In genomic region chr6:110876170-110876773, GRCh38 we compare ENCODE assay signal across 8 cellular contexts. TPM values are rescaled to one million over a fixed set of nuclear protein-coding genes. Genes with fewer than 3 reads are reported as not detected.
DNase-seq lines count a peak whose midpoint lies in the region; ATAC-seq and TF ChIP-seq lines count a peak whose summit lies in the region.

No MANE protein-coding gene starts in this region.

- 1 to 2% (median 2%) methylated on average over 28 to 29 of the region's 29 CpGs for WGBS in ovary, 3 donors

- no peaks in the 10 kb centered on the region for H3K27me3 ChIP-seq in H7 (ENCODE audit: control insufficient read depth, insufficient read depth, low read length)
- H3K27me3 ChIP-seq in SU-DHL-6 (ENCODE audit: low read length): no peaks in the 10 kb centered on the region
- H3K27me3 ChIP-seq in cardiac muscle cell: no peaks in the 10 kb centered on the region
- H3K27me3 ChIP-seq in ovary: no peaks in the 10 kb centered on the region
- no peaks in the 10 kb centered on the region for H3K27me3 ChIP-seq in tibial artery

- peaks cover 40% of the 10 kb centered on the region for H4K20me1 ChIP-seq in SU-DHL-6 (ENCODE audit: low read depth, low read length)

- H3F3A ChIP-seq in SU-DHL-6 (ENCODE audit: insufficient read depth): peaks cover 24% of the 10 kb centered on the region; the same call in 1 of the 2 replicates

- DNase-seq in H7 (peak; percentile 86), MV-4-11 (lab: John Stamatoyannopoulos, UW) (peak; percentile 71), cardiac muscle cell (ENCODE audit: low read depth in 1 of 2, low spot score in 1 of 2) (peak; percentile 93 to 94), ovary (peak; percentile 77 to 87 (median 81)), tibial artery (peak; percentile 92 to 95)
- DNase-seq in activated naive CD8-positive, alpha-beta T cell treated with anti-CD3 and anti-CD28 coated beads, Interleukin-2, amount 50 U/mL, for 24 hours: peak; percentile 71

- peak overlapping the region; percentile 97 for H3K27ac Mint-ChIP-seq in activated naive CD8-positive, alpha-beta T cell treated with anti-CD3 and anti-CD28 coated beads, Interleukin-2, amount 50 U/mL, for 24 hours

- intact Hi-C loops in ovary (cut with DNase I): loop anchor here in 2 of 4 donors (10.0 kb wide), 2 partner anchors 61 to 79 kb away; partner anchors contain the start of genes CDK19 (in 1 of the 2) and GTF3C6 (in 1 of the 2)
- intact Hi-C loops in tibial artery (cut with DNase I; ENCODE audit: low total_unique reads): loop anchor here (5.0 to 10.0 kb wide), 4 partner anchors 79 to 1181 kb away; partner anchors contain the start of genes AK9, FIG4, GTF3C6 and RPF2

- TF ChIP-seq CTCF in SU-DHL-6 (IDR thresholded peaks at IDR 0.05; ENCODE audit: insufficient read depth, low read length, poor library complexity, severe bottlenecking) (no peak), cardiac muscle cell (IDR thresholded peaks at IDR 0.05; ENCODE audit: low read depth, low read length) (no peak), ovary (IDR thresholded peaks at IDR 0.05) (no peak), tibial artery (IDR thresholded peaks at IDR 0.05) (no peak)

- H3K9me3 Mint-ChIP-seq in activated naive CD8-positive, alpha-beta T cell treated with anti-CD3 and anti-CD28 coated beads, Interleukin-2, amount 50 U/mL, for 24 hours: no peaks in the 10 kb centered on the region

- H3K4me1 ChIP-seq in ES-I3 (ENCODE audit: insufficient read depth, low read length) (peaks cover 25% of the 10 kb centered on the region), cardiac muscle cell (ENCODE audit: low read depth) (peaks cover 41% of the 10 kb centered on the region), ovary (ENCODE audit: insufficient read depth) (peaks cover 11% of the 10 kb centered on the region), tibial artery (peaks cover 0 to 48% (median 19%) of the 10 kb centered on the region in 4 donors)

- H3K9me3 ChIP-seq in ES-I3 (ENCODE audit: control insufficient read depth, insufficient read depth, low read length): no peaks in the 10 kb centered on the region
- H3K9me3 ChIP-seq in SU-DHL-6 (ENCODE audit: insufficient read depth, low read length): no peaks in the 10 kb centered on the region
- no peaks in the 10 kb centered on the region for H3K9me3 ChIP-seq in cardiac muscle cell (ENCODE audit: low read depth)
- no peaks in the 10 kb centered on the region for H3K9me3 ChIP-seq in ovary
- no peaks in the 10 kb centered on the region for H3K9me3 ChIP-seq in tibial artery

- H3K27me3 Mint-ChIP-seq in activated naive CD8-positive, alpha-beta T cell treated with anti-CD3 and anti-CD28 coated beads, Interleukin-2, amount 50 U/mL, for 24 hours: peaks cover 2% of the 10 kb centered on the region

- H3K9ac ChIP-seq in ES-I3 (ENCODE audit: low read depth, low read length) (peak overlapping the region; percentile 74), SU-DHL-6 (ENCODE audit: low read length) (peak overlapping the region; percentile 98)

- H3K4me2 ChIP-seq in SU-DHL-6 (ENCODE audit: low read depth, low read length, poor library complexity, severe bottlenecking): peak overlapping the region; percentile 91

- peaks cover 55% of the 10 kb centered on the region for H3K4me1 Mint-ChIP-seq in activated naive CD8-positive, alpha-beta T cell treated with anti-CD3 and anti-CD28 coated beads, Interleukin-2, amount 50 U/mL, for 24 hours

- peak; percentile 61 for ATAC-seq in activated naive CD8-positive, alpha-beta T cell treated with anti-CD3 and anti-CD28 coated beads, Interleukin-2, amount 50 U/mL, for 24 hours

- TF ChIP-seq POLR2A in ovary (IDR thresholded peaks at IDR 0.05): peak; percentile 69

- TF ChIP-seq EP300 in ovary (IDR thresholded peaks at IDR 0.05): no peak

- H3K36me3 ChIP-seq in ES-I3 (ENCODE audit: insufficient read depth, low read length) (no peaks in the 10 kb centered on the region), H7 (replicated peaks; ENCODE audit: control insufficient read depth, insufficient read depth, low read length) (no peaks in the 10 kb centered on the region), SU-DHL-6 (ENCODE audit: low read length) (no peaks in the 10 kb centered on the region), cardiac muscle cell (no peaks in the 10 kb centered on the region), ovary (no peaks in the 10 kb centered on the region), tibial artery (no peaks in the 10 kb centered on the region)

- no peak overlapping the region for H2AFZ ChIP-seq in SU-DHL-6 (ENCODE audit: low read depth, low read length, severe bottlenecking)

- peaks cover 67% of the 10 kb centered on the region for H3K79me2 ChIP-seq in SU-DHL-6 (ENCODE audit: insufficient read depth, low read length)

- no peaks in the 10 kb centered on the region for H3K9me2 ChIP-seq in SU-DHL-6 (replicated peaks; ENCODE audit: insufficient read depth, low read length)

- H3K4me3 ChIP-seq in H7 (ENCODE audit: insufficient read depth, low read depth, low read length) (peak overlapping the region; percentile 98), SU-DHL-6 (ENCODE audit: insufficient read depth, low read length, poor library complexity, severe bottlenecking) (peak overlapping the region; percentile 84), cardiac muscle cell (peak overlapping the region; percentile 79), ovary (peak overlapping the region; percentile 84), tibial artery (peak overlapping the region; percentile 82 to 88)

- peak overlapping the region; percentile 97 for H3K4me3 Mint-ChIP-seq in activated naive CD8-positive, alpha-beta T cell treated with anti-CD3 and anti-CD28 coated beads, Interleukin-2, amount 50 U/mL, for 24 hours

- H3K27ac ChIP-seq in SU-DHL-6 (ENCODE audit: low read depth, low read length): peak overlapping the region; percentile 77
- peak overlapping the region; percentile 87 for H3K27ac ChIP-seq in cardiac muscle cell
- H3K27ac ChIP-seq in ovary: peak overlapping the region; percentile 83 to 97
- H3K27ac ChIP-seq in tibial artery: peak overlapping the region; percentile 92 to 94

- H3K36me3 Mint-ChIP-seq in activated naive CD8-positive, alpha-beta T cell treated with anti-CD3 and anti-CD28 coated beads, Interleukin-2, amount 50 U/mL, for 24 hours (ENCODE audit: low read depth): peaks cover 43% of the 10 kb centered on the region

RNA-seq across cellular contexts. Expression of gene AMD1, which starts 1.7 kb away (rescaled TPM):
- 124 and 129 TPM in 2 replicates for total RNA-seq in H7 (2014; rRNA removed; shearing (Covaris generic))
- total RNA-seq in cardiac muscle cell (29.7 and 48.2 TPM in 2 replicates), ovary (10 to 100 TPM; 56.2 to 67.8 (median 61.0) TPM)
- polyA plus RNA-seq in cardiac muscle cell (45.1 and 47.0 TPM in 2 replicates), ovary (10 to 100 TPM; 24.4 to 38.4 TPM)

Comparison
In these comparisons a context has a peak if more than half of its experiments do, and no peak if none do; other contexts are left out.
1. Peak in every context shown above with its lines: DNase-seq, ATAC-seq, H3K4me3 ChIP-seq and H3K27ac ChIP-seq.